28 cellular contexts compared by ENCODE assay signal in the genomic region with DNA sequence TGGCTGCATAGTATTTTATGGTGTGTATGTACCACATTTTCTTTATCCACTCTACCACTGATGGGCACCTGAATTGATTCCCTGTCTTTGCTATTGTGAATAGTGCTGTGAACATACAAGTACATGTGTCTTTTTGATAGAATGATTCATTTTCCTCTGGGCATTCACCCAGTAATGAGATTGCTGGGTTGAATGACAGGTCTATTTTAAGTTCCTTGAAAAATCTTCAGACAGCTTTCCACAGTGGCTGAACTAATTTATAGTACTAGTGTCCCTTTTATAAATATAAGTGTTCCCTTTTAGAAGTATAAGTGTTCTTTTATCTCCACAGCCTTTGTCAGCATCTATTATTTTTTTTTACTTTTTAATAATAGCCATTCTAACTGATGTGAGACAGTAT.
DNase-seq lines count a peak whose midpoint lies in the region; ATAC-seq, FAIRE-seq and TF ChIP-seq lines count a peak whose summit lies in the region.
"Had no signal": no experiment of that assay in that cellular context is flagged by ENCODE, and none has a peak within 500 bp of the region (broad histone marks: within the 10 kb centered on the region; RNA-seq: fewer than 3 reads in every experiment).

No MANE protein-coding gene starts in this region.

- no peak for ATAC-seq in GM18868 (IDR thresholded peaks at IDR 0.05; ENCODE audit: unreplicated experiment)
- ATAC-seq: GM12878 had no signal

- H3K4me3 ChIP-seq in bronchial epithelial cell (ENCODE audit: low read depth, low read length) (no peak overlapping the region), retinal pigment epithelial cell (ENCODE audit: low read length) (no peak overlapping the region), SJCRH30 (no peak overlapping the region)
- H3K4me3 ChIP-seq: BLaER1, GM12878 had no signal

- no peaks in the 10 kb centered on the region for H3K9me3 ChIP-seq in SJCRH30 (replicated peaks)
- H3K9me3 ChIP-seq: BE2C had no signal

- no peak for FAIRE-seq in bronchial epithelial cell (lab: Jason Lieb, UNC)
- FAIRE-seq: A204.1, GM12878, GM12892, GM18507 had no signal

- H3K4me1 ChIP-seq in SJCRH30: no peaks in the 10 kb centered on the region
- H3K4me1 ChIP-seq: BE2C, BLaER1 had no signal

- peak; percentile 32 for DNase-seq in astrocyte of the hippocampus (ENCODE audit: low read depth, low spot score)
- peak; percentile 28 for DNase-seq in bronchial epithelial cell (ENCODE audit: low read depth)
- DNase-seq in foreskin melanocyte: peak; percentile 44
- DNase-seq in retinal pigment epithelial cell (ENCODE audit: low read depth): peak; percentile 16
- no peak for DNase-seq in NOMO-1 (lab: John Stamatoyannopoulos, UW; ENCODE audit: unreplicated experiment in 2 of 2)
- no peak for DNase-seq in NCI-H2107 (lab: John Stamatoyannopoulos, UW)
- no peak for DNase-seq in SJCRH30
- DNase-seq: 8988T; ACHN; BE2C; C1 segment of cervical spinal cord; CD4-positive, alpha-beta memory T cell; CD4-positive, CD25-positive, alpha-beta regulatory T cell; CD8-positive, alpha-beta memory T cell; COR-L47; DMS 273 treated with DMSO at 0.1 percent for 48 hours; DMS153; DMS53; DMS79; DND-41; EL; GDM1 had no signal

- H3K36me3 ChIP-seq in bronchial epithelial cell (ENCODE audit: control insufficient read depth, insufficient read depth, low read length): no peaks in the 10 kb centered on the region
- H3K36me3 ChIP-seq in SJCRH30: no peaks in the 10 kb centered on the region
- H3K36me3 ChIP-seq: BE2C, BLaER1 had no signal

- no peak for TF ChIP-seq CTCF in bronchial epithelial cell (IDR thresholded peaks at IDR 0.05; ENCODE audit: insufficient read depth, low read length, severe bottlenecking)
- TF ChIP-seq CTCF in retinal pigment epithelial cell (conservative IDR thresholded peaks at IDR 0.05; ENCODE audit: low read depth, low read length): no peak

- no peak overlapping the region for H3K27ac ChIP-seq in SJCRH30
- H3K27ac ChIP-seq: BLaER1 had no signal

- no peaks in the 10 kb centered on the region for H3K27me3 ChIP-seq in bronchial epithelial cell (ENCODE audit: control insufficient read depth, insufficient read depth, low read length)
- no peaks in the 10 kb centered on the region for H3K27me3 ChIP-seq in SJCRH30
- H3K27me3 ChIP-seq: BE2C, BLaER1 had no signal

Comparison
In these comparisons a context has a peak if more than half of its experiments do, and no peak if none do; other contexts are left out.
1. DNase-seq: peak in astrocyte of the hippocampus (single experiment), bronchial epithelial cell (single experiment), foreskin melanocyte (single experiment) and retinal pigment epithelial cell (single experiment); none in NOMO-1 (0 of 2), NCI-H2107 (single experiment) and SJCRH30 (0 of 2).